Comparison of ENCODE assay signal across 26 cellular contexts in the genomic region with DNA sequence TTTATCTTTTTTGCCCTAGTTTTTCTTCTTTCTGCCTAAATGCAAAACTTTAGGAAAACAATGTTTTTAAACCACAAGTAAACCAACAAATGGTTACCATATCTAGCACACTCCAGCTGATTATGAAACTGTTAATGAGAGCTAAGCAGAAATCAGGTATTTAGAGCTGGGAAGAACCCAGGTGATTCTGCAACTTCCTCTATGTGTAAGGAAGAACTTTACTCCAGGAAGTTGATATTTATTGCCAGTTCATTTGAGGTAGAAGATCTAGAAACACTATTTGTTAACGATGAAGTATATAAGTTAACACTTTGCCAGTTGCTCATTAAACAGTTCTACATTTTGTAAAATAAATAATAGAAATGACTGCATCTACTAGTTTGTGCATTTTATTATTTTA.
"Had no signal": no experiment of that assay in that cellular context is flagged by ENCODE, and none has a peak within 500 bp of the region (broad histone marks: within the 10 kb centered on the region; RNA-seq: fewer than 3 reads in every experiment).

No MANE protein-coding gene starts in this region.

- DNase-seq: activated CD4-positive, alpha-beta memory T cell treated with anti-CD3 and anti-CD28 coated beads, Interleukin-2, amount 10 ng/mL, durations not matched to agents 7 days and 5 days; activated CD4-positive, alpha-beta T cell treated with anti-CD3 and anti-CD28 coated beads for 1 hour; activated CD4-positive, alpha-beta T cell treated with anti-CD3 and anti-CD28 coated beads for 4 hours; activated CD4-positive, alpha-beta T cell treated with anti-CD3 and anti-CD28 coated beads, Interleukin-2, amount 10 ng/mL, durations not matched to agents 7 days and 5 days; activated CD4-positive, alpha-beta T cell treated with anti-CD3 and anti-CD28 coated beads, Interleukin-2, amount 50 U/mL, for 4 hours; activated CD8-positive, alpha-beta memory T cell treated with anti-CD3 and anti-CD28 coated beads, Interleukin-2, amount 50 U/mL, for 48 hours; activated gamma-delta T cell; activated naive CD4-positive, alpha-beta T cell; activated naive CD4-positive, alpha-beta T cell treated with anti-CD3 and anti-CD28 coated beads, Interleukin-2, amount 10 ng/mL, durations not matched to agents 7 days and 5 days; activated naive CD8-positive, alpha-beta T cell treated with anti-CD3 and anti-CD28 coated beads, Interleukin-2, amount 10 ng/mL, durations not matched to agents 7 days and 5 days; activated T-cell treated with anti-CD3 and anti-CD28 coated beads for 4 hours; activated T-cell treated with anti-CD3 and anti-CD28 coated beads, Interleukin-2, amount 50 U/mL, for 24 hours; activated T-cell treated with anti-CD3 and anti-CD28 coated beads, Interleukin-2, amount 50 U/mL, for 72 hours; central memory CD4-positive, alpha-beta T cell; dorsolateral prefrontal cortex; effector memory CD8-positive, alpha-beta T cell; erythroblast; esophagus squamous epithelium; foreskin melanocyte; T-helper 2 cell had no signal

- ATAC-seq: activated naive CD4-positive, alpha-beta T cell treated with anti-CD3 and anti-CD28 coated beads, Interleukin-2, amount 50 U/mL, for 72 hours; activated T-cell treated with anti-CD3 and anti-CD28 coated beads, Interleukin-2, amount 50 U/mL, for 72 hours; effector memory CD8-positive, alpha-beta T cell; gastroesophageal sphincter had no signal

- H3K4me3 ChIP-seq: ascending aorta, breast epithelium, cardiac muscle cell, coronary artery, esophagus squamous epithelium, gastroesophageal sphincter had no signal

- H3K4me1 ChIP-seq: breast epithelium had no signal

- H3K36me3 ChIP-seq: ascending aorta, breast epithelium, cardiac muscle cell, esophagus squamous epithelium, gastroesophageal sphincter had no signal

- H3K27ac ChIP-seq: ascending aorta, breast epithelium, cardiac muscle cell, coronary artery, dorsolateral prefrontal cortex, esophagus squamous epithelium, gastroesophageal sphincter had no signal

- H3K27me3 ChIP-seq: ascending aorta, cardiac muscle cell, dorsolateral prefrontal cortex had no signal

- H3K9me3 ChIP-seq: ascending aorta, breast epithelium, esophagus squamous epithelium, gastroesophageal sphincter had no signal
